8 cellular contexts compared by ENCODE assay signal in the genomic region with DNA sequence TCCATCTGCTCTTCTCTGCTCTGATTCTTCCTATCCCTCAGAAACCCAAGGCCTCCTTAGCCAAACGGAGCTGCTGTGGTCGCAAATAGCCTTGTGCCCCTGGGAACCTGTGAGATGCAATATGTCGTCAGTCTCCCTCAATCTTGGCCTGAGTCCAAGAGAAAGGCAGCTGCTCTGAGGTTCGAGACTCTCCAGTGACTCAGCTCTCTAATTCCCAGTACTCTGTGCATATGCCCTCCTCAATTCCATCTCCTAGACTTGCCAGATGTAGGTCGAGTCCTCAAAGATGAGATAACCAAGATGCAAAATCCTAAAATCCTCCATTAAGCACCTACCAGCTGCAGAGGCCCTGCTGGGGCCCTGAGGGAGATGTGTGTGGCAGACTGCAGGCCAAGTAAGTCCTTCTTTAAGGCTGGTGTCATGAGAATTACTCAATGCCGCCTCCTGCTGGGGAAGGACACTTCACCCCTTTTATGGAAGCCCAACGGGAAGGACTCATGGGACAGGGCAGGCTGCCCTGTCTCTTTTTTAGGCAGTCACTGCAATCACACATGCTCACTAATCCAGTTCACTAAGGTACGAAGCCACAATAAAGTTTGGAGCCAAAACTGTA. TPM values are rescaled to one million over a fixed set of nuclear protein-coding genes. Genes with fewer than 3 reads are reported as not detected.
DNase-seq lines count a peak whose midpoint lies in the region; ATAC-seq lines count a peak whose summit lies in the region.

No MANE protein-coding gene starts in this region.

- H3K27me3 Mint-ChIP-seq in activated T-cell treated with anti-CD3 and anti-CD28 coated beads, Interleukin-2, amount 50 U/mL, for 72 hours (ENCODE audit: low read depth): peaks cover 5% of the 10 kb centered on the region

- H3K9me3 Mint-ChIP-seq in activated T-cell treated with anti-CD3 and anti-CD28 coated beads, Interleukin-2, amount 50 U/mL, for 72 hours: no peaks in the 10 kb centered on the region

- H3K4me1 Mint-ChIP-seq in activated T-cell treated with anti-CD3 and anti-CD28 coated beads, Interleukin-2, amount 50 U/mL, for 72 hours (ENCODE audit: low read depth): peaks cover 23% of the 10 kb centered on the region

- no peak for ATAC-seq in activated T-cell treated with anti-CD3 and anti-CD28 coated beads, Interleukin-2, amount 50 U/mL, for 72 hours (replicated peaks in 1 of 2)
- ATAC-seq in esophagus mucosa: no peak
- ATAC-seq in HG03280 (IDR thresholded peaks at IDR 0.05; ENCODE audit: unreplicated experiment): no peak

- DNase-seq in NCI-H748 (lab: John Stamatoyannopoulos, UW; ENCODE audit: unreplicated experiment) (peak; percentile 37), NCI-H748 treated with DMSO at 0.1 percent for 48 hours (lab: John Stamatoyannopoulos, UW) (no peak), NCI-H446 treated with DMSO at 0.1 percent for 48 hours (lab: John Stamatoyannopoulos, UW) (peak; percentile 22), hepatic stellate cell (ENCODE audit: low spot score) (peak; percentile 70)
- peak; percentile 46 to 52 for DNase-seq in activated T-cell treated with anti-CD3 and anti-CD28 coated beads, Interleukin-2, amount 50 U/mL, for 72 hours
- peak; percentile 8 for DNase-seq in stimulated activated naive CD4-positive, alpha-beta T cell treated with Interleukin-2 at 50 U/mL for 16 hours (lab: John Stamatoyannopoulos, UW)

- no peak overlapping the region for H3K4me3 Mint-ChIP-seq in activated T-cell treated with anti-CD3 and anti-CD28 coated beads, Interleukin-2, amount 50 U/mL, for 72 hours

- H3K27ac Mint-ChIP-seq in activated T-cell treated with anti-CD3 and anti-CD28 coated beads, Interleukin-2, amount 50 U/mL, for 72 hours: no peak overlapping the region

- H3K36me3 Mint-ChIP-seq in activated T-cell treated with anti-CD3 and anti-CD28 coated beads, Interleukin-2, amount 50 U/mL, for 72 hours (ENCODE audit: insufficient read depth in 2 of 2): no peaks in the 10 kb centered on the region

RNA-seq across cellular contexts. Expression of gene C6orf15, which starts 28.5 kb away (rescaled TPM):
- total RNA-seq in activated T-cell treated with anti-CD3 and anti-CD28 coated beads, Interleukin-2, amount 50 U/mL, for 72 hours: not detected
- not detected for total RNA-seq in esophagus mucosa

RNA-seq across cellular contexts. Expression of gene PSORS1C1, which starts 30.8 kb away (rescaled TPM):
- under 1 TPM in 1 of 2 donors, not detected in 1; 0.67 TPM for total RNA-seq in activated T-cell treated with anti-CD3 and anti-CD28 coated beads, Interleukin-2, amount 50 U/mL, for 72 hours
- total RNA-seq in esophagus mucosa: 0.20 TPM

RNA-seq across cellular contexts. Expression of gene CDSN, which starts 36.4 kb away (rescaled TPM):
- not detected for total RNA-seq in activated T-cell treated with anti-CD3 and anti-CD28 coated beads, Interleukin-2, amount 50 U/mL, for 72 hours
- 0.08 TPM for total RNA-seq in esophagus mucosa

RNA-seq across cellular contexts. Expression of gene PSORS1C2, which starts 55.0 kb away (rescaled TPM):
- not detected for total RNA-seq in activated T-cell treated with anti-CD3 and anti-CD28 coated beads, Interleukin-2, amount 50 U/mL, for 72 hours
- total RNA-seq in esophagus mucosa: 0.40 TPM
